Comparison of ENCODE assay signal across 18 cellular contexts in the genomic region with DNA sequence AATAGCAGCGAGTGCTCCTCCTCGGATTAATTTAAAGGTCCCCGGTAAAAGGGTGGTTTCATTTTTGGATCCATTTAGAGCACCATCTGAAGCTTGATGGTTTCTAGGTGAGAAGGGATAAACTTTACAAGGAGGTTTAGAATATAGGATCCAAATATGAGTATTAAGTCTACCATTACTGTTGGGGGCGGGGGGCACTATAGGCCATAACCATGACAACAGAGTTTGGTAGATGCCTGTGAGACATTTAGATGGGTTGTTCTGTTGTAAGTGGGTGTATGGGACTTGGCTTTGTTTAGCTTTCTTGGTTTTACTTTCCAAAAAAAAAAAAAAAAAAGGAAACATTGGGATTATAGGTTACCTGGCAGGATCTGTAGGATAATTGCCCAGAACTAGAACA.
DNase-seq lines count a peak whose midpoint lies in the region; ATAC-seq, FAIRE-seq and TF ChIP-seq lines count a peak whose summit lies in the region.
"Had no signal": no experiment of that assay in that cellular context is flagged by ENCODE, and none has a peak within 500 bp of the region (broad histone marks: within the 10 kb centered on the region; RNA-seq: fewer than 3 reads in every experiment).

No MANE protein-coding gene starts in this region.

- 5% methylated on average over 4 of the region's 4 CpGs for WGBS in K562 (ENCODE audit: insufficient coverage, low coverage, missing lambda C conversion rate)

- H3K36me3 ChIP-seq in K562 (ENCODE audit: control insufficient read depth, insufficient read depth, low read length) (no peaks in the 10 kb centered on the region), neural progenitor cell (no peaks in the 10 kb centered on the region)

- no peak for FAIRE-seq in K562 (lab: Jason Lieb, UNC)
- FAIRE-seq: H54 had no signal

- TF ChIP-seq POLR2A in K562 (conservative IDR thresholded peaks at IDR 0.05) = no peak

- peak overlapping the region in 1 of 2 experiments; percentile 18; a peak in 2 of 4 replicates for H3K9ac ChIP-seq in K562 (ENCODE audit: insufficient read depth in 1 of 2, low read depth in 2 of 2, low read length in 2 of 2)
- H3K9ac ChIP-seq in neural progenitor cell = no peak overlapping the region
- H3K9ac ChIP-seq: SK-N-SH had no signal

- H3K27me3 ChIP-seq in K562 (ENCODE audit: control insufficient read depth in 2 of 2, insufficient read depth in 2 of 2, low read length in 2 of 2) (no peaks in the 10 kb centered on the region), neural progenitor cell (no peaks in the 10 kb centered on the region)

- peak; percentile 24 for ATAC-seq in HG02852 (IDR thresholded peaks at IDR 0.05; ENCODE audit: unreplicated experiment)
- ATAC-seq in K562 = peak; percentile 53
- ATAC-seq: Right ventricle myocardium inferior, T-cell had no signal

- in situ Hi-C loops in K562 (cut with MboI) = no loop called here

- H3K4me1 Mint-ChIP-seq in Calu3 (ENCODE audit: low read depth, unreplicated experiment) (peaks cover 17% of the 10 kb centered on the region), neural progenitor cell (peaks cover 12% of the 10 kb centered on the region)

- H3K9me3 ChIP-seq in K562 (replicated peaks; ENCODE audit: control insufficient read depth, insufficient read depth, low read depth, low read length) (no peaks in the 10 kb centered on the region), neural progenitor cell (ENCODE audit: low read depth) (no peaks in the 10 kb centered on the region)
- H3K9me3 ChIP-seq: SK-N-SH had no signal

- no peaks in the 10 kb centered on the region for H3K9me1 ChIP-seq in K562 (ENCODE audit: control insufficient read depth, insufficient read depth, low read length)

- H3K27me3 Mint-ChIP-seq in Calu3 (ENCODE audit: unreplicated experiment) (no peaks in the 10 kb centered on the region), neural progenitor cell (ENCODE audit: insufficient read depth, low read depth) (no peaks in the 10 kb centered on the region)
- H3K27me3 Mint-ChIP-seq: IgD-negative memory B cell, T-cell had no signal

- H3K4me1 ChIP-seq in K562 (replicated peaks in 1 of 2; ENCODE audit: control insufficient read depth in 2 of 2, insufficient read depth in 2 of 2, low read length in 2 of 2) (peaks cover 0 to 8% of the 10 kb centered on the region in 2 experiments; a peak in 3 of 5 replicates), neural progenitor cell (peaks cover 12% of the 10 kb centered on the region)

- H3K27ac Mint-ChIP-seq in Calu3 (ENCODE audit: unreplicated experiment) = peak overlapping the region; percentile 12
- H3K27ac Mint-ChIP-seq in neural progenitor cell = no peak overlapping the region
- H3K27ac Mint-ChIP-seq: IgD-negative memory B cell, T-cell had no signal

- H3K9me3 Mint-ChIP-seq in Calu3 (ENCODE audit: low read depth, unreplicated experiment) (no peaks in the 10 kb centered on the region), neural progenitor cell (no peaks in the 10 kb centered on the region)
- H3K9me3 Mint-ChIP-seq: IgD-negative memory B cell, T-cell had no signal

- H3K27ac ChIP-seq in K562 (ENCODE audit: extremely low read depth, low read depth, low read length) = peak overlapping the region; percentile 86
- H3K27ac ChIP-seq in neural progenitor cell = no peak overlapping the region
- H3K27ac ChIP-seq in RWPE1 = no peak overlapping the region

- DNase-seq in Calu3 (no peak), K562 (ENCODE audit: extremely low read depth in 1 of 4, low spot score in 3 of 4) (peak in 1 of 4 experiments; percentile 19), neural progenitor cell (ENCODE audit: low spot score) (no peak), NCI-H774 (lab: John Stamatoyannopoulos, UW) (no peak), RWPE1 (ENCODE audit: low spot score) (no peak), HuH-7.5 (ENCODE audit: low spot score) (no peak)
- DNase-seq: AML-193, DMS53, MV-4-11, NCI-H1436, NCI-H2029 treated with DMSO at 0.1 percent for 48 hours, NCI-H510A, SK-N-SH, T-cell had no signal

- no TSS peak for BruUV-seq in Calu3 (replicated peaks; lab: Mats Ljungman, UMichigan)
- no TSS peak for BruUV-seq in K562 (replicated peaks; lab: Mats Ljungman, UMichigan)

- H4K20me1 ChIP-seq in K562 (replicated peaks; ENCODE audit: control insufficient read depth, insufficient read depth, low read length) (no peaks in the 10 kb centered on the region), neural progenitor cell (ENCODE audit: low read depth) (no peaks in the 10 kb centered on the region)

- H2AFZ ChIP-seq in K562 (ENCODE audit: low read depth, low read length) (peak overlapping the region; percentile 15; the same call in 1 of the 2 replicates), neural progenitor cell (replicated peaks) (peak overlapping the region; percentile 67)

- no peaks in the 10 kb centered on the region for H3K79me2 ChIP-seq in K562 (ENCODE audit: control insufficient read depth, insufficient read depth, low read length)
- no peaks in the 10 kb centered on the region for H3K79me2 ChIP-seq in neural progenitor cell (ENCODE audit: low read depth)

- H3K4me3 Mint-ChIP-seq in Calu3 (ENCODE audit: low read depth, unreplicated experiment) (no peak overlapping the region), neural progenitor cell (no peak overlapping the region)
- H3K4me3 Mint-ChIP-seq: IgD-negative memory B cell, T-cell had no signal

- CTCF ChIA-PET in Calu3 (lab: Charles Lee) = interaction anchor here (0.6 kb wide), 1 partner anchor 126 kb away, joined by 4 read pairs; no protein-coding TSS in a partner anchor
- CTCF ChIA-PET in K562 (lab: Yijun Ruan, JAX; ENCODE audit: low intra/inter-chr PET ratio) = no interaction called here
- CTCF ChIA-PET in RWPE1 (lab: Yijun Ruan, JAX) = no interaction called here

- H3F3A ChIP-seq in neural progenitor cell (ENCODE audit: low read depth) = no peaks in the 10 kb centered on the region

- intact Hi-C loops in Calu3 (cut with micrococcal nuclease; ENCODE audit: unreplicated experiment) = no loop called here
- intact Hi-C loops in K562 (cut with micrococcal nuclease) = loop anchor here (1.0 to 5.0 kb wide), 2 partner anchors 64 to 90 kb away; no protein-coding TSS in a partner anchor

- POLR2A ChIA-PET in K562 (lab: Yijun Ruan, JAX) = interaction anchor here (0.6 to 0.8 kb wide), 3 partner anchors 36 to 254 kb away, joined by 3 to 4 read pairs (median 3); no protein-coding TSS in a partner anchor
- POLR2A ChIA-PET in RWPE1 (lab: Yijun Ruan, JAX; ENCODE audit: low non-redundant PET) = interaction anchor here (0.6 kb wide), 2 partner anchors 28 to 1277 kb away, joined by 5 to 7 read pairs; no protein-coding TSS in a partner anchor

- no peak for TF ChIP-seq CTCF in Calu3 (IDR thresholded peaks at IDR 0.05; ENCODE audit: unreplicated experiment)
- TF ChIP-seq CTCF in K562 (IDR thresholded peaks at IDR 0.05 in 2 of 3, conservative IDR thresholded peaks at IDR 0.05 in 1 of 3; ENCODE audit: insufficient read depth in 2 of 3, low read depth in 1 of 3, low read length in 3 of 3) = no peak
- TF ChIP-seq CTCF in neural progenitor cell (IDR thresholded peaks at IDR 0.05) = no peak
- no peak for TF ChIP-seq CTCF in RWPE1 (conservative IDR thresholded peaks at IDR 0.05; ENCODE audit: low read depth)

- no peak for TF ChIP-seq EP300 in K562 (IDR thresholded peaks at IDR 0.05; ENCODE audit: low read length)

- H3K36me3 Mint-ChIP-seq in Calu3 (ENCODE audit: insufficient read depth, unreplicated experiment) = no peaks in the 10 kb centered on the region
- H3K36me3 Mint-ChIP-seq in neural progenitor cell = no peaks in the 10 kb centered on the region
- H3K36me3 Mint-ChIP-seq: IgD-negative memory B cell, T-cell had no signal

- H3K4me3 ChIP-seq in K562 (no peak overlapping the region), neural progenitor cell (no peak overlapping the region)

- peak overlapping the region; percentile 43 for H3K4me2 ChIP-seq in K562 (ENCODE audit: insufficient read depth, low read length)
- peak overlapping the region; percentile 29 for H3K4me2 ChIP-seq in neural progenitor cell
- H3K4me2 ChIP-seq: SK-N-SH had no signal

- no peak for TF ChIP-seq RAD21 in K562 (CRISPR knock-in tag; conservative IDR thresholded peaks at IDR 0.05 in 1 of 2, IDR thresholded peaks at IDR 0.05 in 1 of 2)

TF ChIP-seq in K562, 482 proteins besides CTCF, POLR2A, EP300 and RAD21:
- TF ChIP-seq RFX1 (IDR thresholded peaks at IDR 0.05) (peak; percentile 76), CXXC5 (CRISPR knock-in tag; IDR thresholded peaks at IDR 0.05) (no peak), NFYB (IDR thresholded peaks at IDR 0.05; ENCODE audit: extremely low read depth, insufficient read length) (no peak), NR4A1 (CRISPR knock-in tag; IDR thresholded peaks at IDR 0.05) (no peak), NR4A1 (tag; IDR thresholded peaks at IDR 0.05) (no peak), IFI16 (CRISPR knock-in tag; IDR thresholded peaks at IDR 0.05) (no peak), HOXB6 (CRISPR knock-in tag; IDR thresholded peaks at IDR 0.05; ENCODE audit: borderline replicate concordance) (no peak)
- TF ChIP-seq, protein P1, sequence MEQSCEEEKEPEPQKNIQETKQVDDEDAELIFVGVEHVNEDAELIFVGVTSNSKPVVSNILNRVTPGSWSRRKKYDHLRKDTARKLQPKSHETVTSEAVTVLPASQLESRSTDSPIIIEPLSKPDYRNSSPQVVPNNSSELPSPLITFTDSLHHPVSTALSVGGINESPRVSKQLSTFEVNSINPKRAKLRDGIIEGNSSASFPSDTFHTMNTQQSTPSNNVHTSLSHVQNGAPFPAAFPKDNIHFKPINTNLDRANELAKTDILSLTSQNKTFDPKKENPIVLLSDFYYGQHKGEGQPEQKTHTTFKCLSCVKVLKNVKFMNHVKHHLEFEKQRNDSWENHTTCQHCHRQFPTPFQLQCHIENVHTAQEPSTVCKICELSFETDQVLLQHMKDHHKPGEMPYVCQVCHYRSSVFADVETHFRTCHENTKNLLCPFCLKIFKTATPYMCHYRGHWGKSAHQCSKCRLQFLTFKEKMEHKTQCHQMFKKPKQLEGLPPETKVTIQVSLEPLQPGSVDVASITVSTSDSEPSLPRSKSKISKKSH (CRISPR knock-in tag; IDR thresholded peaks at IDR 0.05) = no peak
